Comparison of ENCODE assay signal across 16 cellular contexts in the genomic region with DNA sequence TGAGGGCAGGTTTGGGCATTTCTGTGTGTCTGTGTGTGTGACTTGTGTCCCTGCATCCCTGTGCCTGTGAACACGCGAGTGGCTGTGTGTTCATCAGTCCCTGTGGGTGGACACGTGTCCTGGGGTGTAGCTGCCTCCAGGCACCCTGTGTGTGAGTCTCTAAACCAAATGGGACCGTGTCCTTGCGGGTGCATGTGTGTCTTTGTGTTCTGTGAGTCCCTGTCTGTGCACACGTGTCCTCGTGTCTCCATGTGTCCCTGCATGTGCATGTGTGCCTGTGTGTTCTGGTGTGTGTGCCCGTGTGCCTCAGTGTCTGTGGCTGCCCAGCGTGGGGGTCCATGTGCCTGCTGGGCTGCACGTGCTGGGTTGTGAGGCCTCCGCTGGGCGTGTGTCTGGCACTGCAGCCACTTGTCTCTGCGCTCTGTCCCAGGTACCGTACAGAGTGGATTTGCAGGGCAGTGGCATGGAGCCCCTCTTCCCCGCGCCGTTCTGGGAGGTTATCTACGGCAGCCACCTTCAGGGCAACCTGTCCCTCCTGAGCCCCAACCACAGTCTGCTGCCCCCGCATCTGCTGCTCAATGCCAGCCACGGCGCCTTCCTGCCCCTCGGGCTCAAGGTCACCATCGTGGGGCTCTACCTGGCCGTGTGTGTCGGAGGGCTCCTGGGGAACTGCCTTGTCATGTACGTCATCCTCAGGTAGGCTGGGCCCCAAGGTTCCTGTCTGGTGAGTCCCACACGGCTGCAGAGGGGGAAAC. TPM values are rescaled to one million over a fixed set of nuclear protein-coding genes. Genes with fewer than 3 reads are reported as not detected.
A peak's percentile ranks its signal among the peaks of the same experiment; 100 is the strongest.
DNase-seq lines count a peak whose midpoint lies in the region; ATAC-seq, FAIRE-seq and TF ChIP-seq lines count a peak whose summit lies in the region.
"Had no signal": no experiment of that assay in that cellular context is flagged by ENCODE, and none has a peak within 500 bp of the region (broad histone marks: within the 10 kb centered on the region; RNA-seq: fewer than 3 reads in every experiment).

No MANE protein-coding gene starts in this region.

- peaks cover 3% of the 10 kb centered on the region for H3K27me3 ChIP-seq in iPS-15b (ENCODE audit: control insufficient read depth, insufficient read depth, low read length)
- H3K27me3 ChIP-seq: uterus had no signal

- H3K4me3 ChIP-seq in iPS-15b (ENCODE audit: low read depth, low read length): no peak overlapping the region
- H3K4me3 ChIP-seq: uterus had no signal

- ATAC-seq in activated CD8-positive, alpha-beta memory T cell treated with anti-CD3 and anti-CD28 coated beads, Interleukin-2, amount 10 ng/mL, durations not matched to agents 7 days and 5 days: peak; percentile 34

- H3K27me3 Mint-ChIP-seq in activated CD8-positive, alpha-beta memory T cell treated with anti-CD3 and anti-CD28 coated beads, Interleukin-2, amount 10 ng/mL, durations not matched to agents 7 days and 5 days: no peaks in the 10 kb centered on the region

- H3K9me3 ChIP-seq in iPS-15b (ENCODE audit: control insufficient read depth, insufficient read depth, low read length): no peaks in the 10 kb centered on the region

- POLR2A ChIA-PET in RWPE1 (lab: Yijun Ruan, JAX; ENCODE audit: low non-redundant PET): no interaction called here

- peak overlapping the region; percentile 13 for H3K27ac ChIP-seq in RWPE1
- H3K27ac ChIP-seq: uterus had no signal

- no peak overlapping the region for H3K27ac Mint-ChIP-seq in activated CD8-positive, alpha-beta memory T cell treated with anti-CD3 and anti-CD28 coated beads, Interleukin-2, amount 10 ng/mL, durations not matched to agents 7 days and 5 days

- no peak for FAIRE-seq in GM12891 (lab: Jason Lieb, UNC)

- peaks cover 5% of the 10 kb centered on the region for H3K4me1 ChIP-seq in iPS-15b (ENCODE audit: control insufficient read depth, insufficient read depth, low read length)
- H3K4me1 ChIP-seq: uterus had no signal

- DNase-seq in activated CD8-positive, alpha-beta memory T cell treated with anti-CD3 and anti-CD28 coated beads, Interleukin-2, amount 10 ng/mL, durations not matched to agents 7 days and 5 days: no peak
- no peak for DNase-seq in activated CD8-positive, alpha-beta memory T cell treated with anti-CD3 and anti-CD28 coated beads for 24 hours
- DNase-seq in RWPE1 (ENCODE audit: low spot score) (no peak), AG08395 (ENCODE audit: low spot score) (no peak), GOT3 (lab: John Stamatoyannopoulos, UW) (no peak), GM12891 (ENCODE audit: insufficient read length, low spot score) (no peak)
- DNase-seq in NK-92 treated with Interleukin-12 subunit alpha and Interleukin-12 subunit beta, amount 100 ng/mL, for 24 hours (lab: John Stamatoyannopoulos, UW): no peak
- DNase-seq: activated naive CD4-positive, alpha-beta T cell treated with anti-CD3 and anti-CD28 coated beads, Interleukin-2, amount 10 ng/mL, durations not matched to agents 7 days and 5 days; mesenchymal stem cell; retina; SIG-M5; stimulated activated CD4-positive, alpha-beta T cell treated with anti-CD3 and anti-CD28 coated beads, Interleukin-15, amount 100 ng/mL, for 24 hours; T-helper 9 cell; uterus had no signal

- no peaks in the 10 kb centered on the region for H3K4me1 Mint-ChIP-seq in activated CD8-positive, alpha-beta memory T cell treated with anti-CD3 and anti-CD28 coated beads, Interleukin-2, amount 10 ng/mL, durations not matched to agents 7 days and 5 days
- H3K4me1 Mint-ChIP-seq: activated naive CD4-positive, alpha-beta T cell treated with anti-CD3 and anti-CD28 coated beads, Interleukin-2, amount 10 ng/mL, durations not matched to agents 7 days and 5 days had no signal

- no peaks in the 10 kb centered on the region for H3K36me3 Mint-ChIP-seq in activated CD8-positive, alpha-beta memory T cell treated with anti-CD3 and anti-CD28 coated beads, Interleukin-2, amount 10 ng/mL, durations not matched to agents 7 days and 5 days
- H3K36me3 Mint-ChIP-seq: activated naive CD4-positive, alpha-beta T cell treated with anti-CD3 and anti-CD28 coated beads, Interleukin-2, amount 10 ng/mL, durations not matched to agents 7 days and 5 days had no signal

- H3K36me3 ChIP-seq in iPS-15b (ENCODE audit: control insufficient read depth, insufficient read depth, low read length): no peaks in the 10 kb centered on the region
- H3K36me3 ChIP-seq: uterus had no signal

- H3K4me3 Mint-ChIP-seq in activated CD8-positive, alpha-beta memory T cell treated with anti-CD3 and anti-CD28 coated beads, Interleukin-2, amount 10 ng/mL, durations not matched to agents 7 days and 5 days: no peak overlapping the region
- H3K4me3 Mint-ChIP-seq: activated naive CD4-positive, alpha-beta T cell treated with anti-CD3 and anti-CD28 coated beads, Interleukin-2, amount 10 ng/mL, durations not matched to agents 7 days and 5 days had no signal

- TF ChIP-seq POLR2A in GM12891 (IDR thresholded peaks at IDR 0.05; ENCODE audit: low read depth, low read length): no peak

- peak overlapping the region; percentile 1 for H3K9ac ChIP-seq in iPS-15b (ENCODE audit: low read depth, low read length)

- H3K9me3 Mint-ChIP-seq in activated CD8-positive, alpha-beta memory T cell treated with anti-CD3 and anti-CD28 coated beads, Interleukin-2, amount 10 ng/mL, durations not matched to agents 7 days and 5 days (ENCODE audit: low read depth): peaks cover 4% of the 10 kb centered on the region

- no peak for TF ChIP-seq CTCF in RWPE1 (conservative IDR thresholded peaks at IDR 0.05; ENCODE audit: low read depth)

- CTCF ChIA-PET in activated CD8-positive, alpha-beta memory T cell treated with anti-CD3 and anti-CD28 coated beads, Interleukin-2, amount 10 ng/mL, durations not matched to agents 7 days and 5 days (lab: Charles Lee): no interaction called here
- CTCF ChIA-PET in RWPE1 (lab: Yijun Ruan, JAX): interaction anchor here (1.1 to 1.2 kb wide), 4 partner anchors 9 to 54 kb away, joined by 3 to 6 read pairs (median 4); a partner anchor contains a TSS

TF ChIP-seq in GM12891, 5 proteins besides CTCF, POLR2A, EP300 and RAD21:
- TF ChIP-seq POLR2AphosphoS5 (IDR thresholded peaks at IDR 0.05; ENCODE audit: low read depth, low read length) (no peak), SPI1 (IDR thresholded peaks at IDR 0.05; ENCODE audit: low read depth, low read length) (no peak), PAX5 (IDR thresholded peaks at IDR 0.05; ENCODE audit: insufficient read depth, low read length, severe bottlenecking) (no peak), POU2F2 (IDR thresholded peaks at IDR 0.05; ENCODE audit: low read depth, low read length) (no peak), TAF1 (IDR thresholded peaks at IDR 0.05; ENCODE audit: low read depth, low read length) (no peak)

RNA-seq across cellular contexts. Expression of a gene that starts 8.2 kb away (rescaled TPM):
- total RNA-seq in activated CD8-positive, alpha-beta memory T cell treated with anti-CD3 and anti-CD28 coated beads, Interleukin-2, amount 10 ng/mL, durations not matched to agents 7 days and 5 days: not detected
- not detected for polyA plus RNA-seq in GM12891 (2012; ENCODE audit: low read depth, missing spikeins)
- total RNA-seq: epithelial cell of proximal tubule, uterus had no signal

RNA-seq across cellular contexts. Expression of a gene that starts 12.6 kb away (rescaled TPM):
- under 1 TPM; 0.75 to 0.99 TPM for total RNA-seq in activated CD8-positive, alpha-beta memory T cell treated with anti-CD3 and anti-CD28 coated beads, Interleukin-2, amount 10 ng/mL, durations not matched to agents 7 days and 5 days
- 0.68 TPM for polyA plus RNA-seq in GM12891 (2012; ENCODE audit: low read depth, missing spikeins)

RNA-seq across cellular contexts. Expression of a gene that starts 13.1 kb away (rescaled TPM):
- total RNA-seq in activated CD8-positive, alpha-beta memory T cell treated with anti-CD3 and anti-CD28 coated beads, Interleukin-2, amount 10 ng/mL, durations not matched to agents 7 days and 5 days: 100 to 1,000 TPM in 1 of 2 experiments, 10 to 100 TPM in 1; 84.5 to 119 TPM
- polyA plus RNA-seq in GM12891 (2012; ENCODE audit: low read depth, missing spikeins): 27.9 TPM

RNA-seq across cellular contexts. Expression of a gene that starts 14.9 kb away (rescaled TPM):
- total RNA-seq in activated CD8-positive, alpha-beta memory T cell treated with anti-CD3 and anti-CD28 coated beads, Interleukin-2, amount 10 ng/mL, durations not matched to agents 7 days and 5 days: not detected
- polyA plus RNA-seq in GM12891 (2012; ENCODE audit: low read depth, missing spikeins): not detected
- total RNA-seq: epithelial cell of proximal tubule, uterus had no signal

RNA-seq across cellular contexts. Expression of a gene that starts 29.4 kb away (rescaled TPM):
- 10 to 100 TPM; 54.3 to 57.4 TPM for total RNA-seq in activated CD8-positive, alpha-beta memory T cell treated with anti-CD3 and anti-CD28 coated beads, Interleukin-2, amount 10 ng/mL, durations not matched to agents 7 days and 5 days
- 34.5 TPM for polyA plus RNA-seq in GM12891 (2012; ENCODE audit: low read depth, missing spikeins)
